In genomic region chr5:1157461-1157986, GRCh38 we compare ENCODE assay signal across 10 cellular contexts. TPM values are rescaled to one million over a fixed set of nuclear protein-coding genes. Genes with fewer than 3 reads are reported as not detected.
DNase-seq lines count a peak whose midpoint lies in the region; ATAC-seq and TF ChIP-seq lines count a peak whose summit lies in the region.
"Not testable (repeated sequence)": the region's sequence is repeated elsewhere in the genome, so short reads cannot be mapped to it uniquely, and the experiment has no call there.
"Had no signal": no experiment of that assay in that cellular context is flagged by ENCODE, and none has a peak within 500 bp of the region (broad histone marks: within the 10 kb centered on the region; RNA-seq: fewer than 3 reads in every experiment).

No MANE protein-coding gene starts in this region.

- not testable (repeated sequence) for H3K27me3 ChIP-seq in CD8-positive, alpha-beta T cell (ENCODE audit: insufficient read depth, low read length)
- H3K27me3 ChIP-seq in H9 (ENCODE audit: insufficient read depth, low read length) (peaks cover 14% of the 10 kb centered on the region; the same call in 1 of the 2 replicates), RWPE2 (ENCODE audit: insufficient read depth, poor library complexity, severe bottlenecking) (peaks cover 39% of the 10 kb centered on the region), neural progenitor cell (peaks cover 66% of the 10 kb centered on the region)

- H3K79me2 ChIP-seq in H9 (ENCODE audit: insufficient read depth, low read length); neural progenitor cell (ENCODE audit: low read depth): not testable (repeated sequence)

- H3K9me3 Mint-ChIP-seq in CD8-positive, alpha-beta T cell; activated naive CD8-positive, alpha-beta T cell treated with anti-CD3 and anti-CD28 coated beads, Interleukin-2, amount 50 U/mL, for 24 hours; endothelial cell (ENCODE audit: unreplicated experiment); neural progenitor cell: not testable (repeated sequence)
- H3K9me3 Mint-ChIP-seq in H9 (peaks cover 8 to 13% of the 10 kb centered on the region in 2 experiments), naive B cell (peaks cover 0 to 11% (median 7%) of the 10 kb centered on the region in 7 donors)

- H3K23ac ChIP-seq in H9 (ENCODE audit: insufficient read length, low read depth, low read length), result not testable (repeated sequence)

- not testable (repeated sequence) for H3K36me3 ChIP-seq in CD8-positive, alpha-beta T cell (ENCODE audit: insufficient read depth, low read length); RWPE2 (ENCODE audit: low read depth); neural progenitor cell

- H3F3A ChIP-seq in neural progenitor cell (ENCODE audit: low read depth), result not testable (repeated sequence)

- POLR2A ChIA-PET in CD8-positive, alpha-beta T cell (lab: Charles Lee), result not testable (repeated sequence)

- H2BK12ac ChIP-seq in H9 (ENCODE audit: insufficient read length, low read depth, low read length), result not testable (repeated sequence)

- H3K4me3 ChIP-seq in CD8-positive, alpha-beta T cell (ENCODE audit: low read depth, low read length); RWPE2 (ENCODE audit: severe bottlenecking); neural progenitor cell: not testable (repeated sequence)

- not testable (repeated sequence) for H3K4me2 ChIP-seq in H9 (ENCODE audit: insufficient read depth, insufficient read length, low read length); neural progenitor cell

- H4K8ac ChIP-seq in H9 (replicated peaks; ENCODE audit: insufficient read length, low read depth, low read length), result not testable (repeated sequence)

- H2AK5ac ChIP-seq in H9 (ENCODE audit: insufficient read length, low read length), result not testable (repeated sequence)

- peaks cover 20% of the 10 kb centered on the region for H3K4me1 ChIP-seq in CD8-positive, alpha-beta T cell (ENCODE audit: insufficient read depth, low read length)
- not testable (repeated sequence) for H3K4me1 ChIP-seq in H9 (ENCODE audit: insufficient read depth, low read length); neural progenitor cell
- peaks cover 16% of the 10 kb centered on the region for H3K4me1 ChIP-seq in RWPE2 (ENCODE audit: insufficient read depth, poor library complexity, severe bottlenecking)

- not testable (repeated sequence) for H3T11ph ChIP-seq in H9 (ENCODE audit: low read length)

- H4K5ac ChIP-seq in H9 (ENCODE audit: insufficient read length, low read depth, low read length), result not testable (repeated sequence)

- not testable (repeated sequence) for H2AFZ ChIP-seq in H9 (ENCODE audit: low read length); neural progenitor cell (replicated peaks)

- WGBS in H9 (ENCODE audit: extremely low coverage, insufficient read length, low lambda C conversion rate), result no CpG with 5 or more reads among the region's 2 CpGs

- not testable (repeated sequence) for H3K4ac ChIP-seq in H9 (ENCODE audit: low read depth, low read length)

- H3K9ac ChIP-seq in H9 (ENCODE audit: extremely low read depth, insufficient read length, low read length); neural progenitor cell: not testable (repeated sequence)

- intact Hi-C loops in CD8-positive, alpha-beta T cell (cut with DNase I, micrococcal nuclease), result not testable (repeated sequence)

- DNase-seq in CD8-positive, alpha-beta T cell; H9; activated naive CD8-positive, alpha-beta T cell treated with anti-CD3 and anti-CD28 coated beads, Interleukin-2, amount 50 U/mL, for 24 hours; endothelial cell (ENCODE audit: low spot score); naive B cell; neural progenitor cell (ENCODE audit: low spot score): not testable (repeated sequence)
- peak; percentile 58 for DNase-seq in RWPE2 (ENCODE audit: low spot score)

- not testable (repeated sequence) for H3K9me3 ChIP-seq in CD8-positive, alpha-beta T cell (ENCODE audit: low read length); H9 (ENCODE audit: control insufficient read depth, low read depth, low read length); RWPE2 (ENCODE audit: severe bottlenecking); neural progenitor cell (ENCODE audit: low read depth)

- not testable (repeated sequence) for H3K23me2 ChIP-seq in H9 (ENCODE audit: insufficient read length, low read depth, low read length, poor library complexity, severe bottlenecking)

- not testable (repeated sequence) for ATAC-seq in CD8-positive, alpha-beta T cell; RWPE2 (ENCODE audit: low read depth); activated naive CD8-positive, alpha-beta T cell treated with anti-CD3 and anti-CD28 coated beads, Interleukin-2, amount 50 U/mL, for 24 hours; naive B cell (ENCODE audit: low read depth in 2 of 2)

- H3K27ac Mint-ChIP-seq in CD8-positive, alpha-beta T cell; H9; neural progenitor cell: not testable (repeated sequence)
- H3K27ac Mint-ChIP-seq in activated naive CD8-positive, alpha-beta T cell treated with anti-CD3 and anti-CD28 coated beads, Interleukin-2, amount 50 U/mL, for 24 hours, result peak overlapping the region; percentile 73
- peak overlapping the region; percentile 28 for H3K27ac Mint-ChIP-seq in endothelial cell (ENCODE audit: unreplicated experiment)
- peak overlapping the region in 2 of 6 donors; percentile 64 to 80 for H3K27ac Mint-ChIP-seq in naive B cell

- H4K20me1 ChIP-seq in H9 (ENCODE audit: control insufficient read depth, insufficient read depth, insufficient read length); neural progenitor cell (ENCODE audit: low read depth): not testable (repeated sequence)

- H2BK120ac ChIP-seq in H9 (ENCODE audit: low read depth, low read length, poor library complexity, severe bottlenecking), result not testable (repeated sequence)

- H2BK15ac ChIP-seq in H9 (ENCODE audit: low read depth, low read length), result not testable (repeated sequence)

- not testable (repeated sequence) for H3K14ac ChIP-seq in H9 (ENCODE audit: insufficient read depth, low read length)

- not testable (repeated sequence) for H2BK5ac ChIP-seq in H9 (ENCODE audit: insufficient read length, low read length)

- not testable (repeated sequence) for H3K79me1 ChIP-seq in H9 (ENCODE audit: insufficient read depth, low read depth, low read length, poor library complexity, severe bottlenecking)

- not testable (repeated sequence) for TF ChIP-seq CTCF in CD8-positive, alpha-beta T cell (IDR thresholded peaks at IDR 0.05); H9 (conservative IDR thresholded peaks at IDR 0.05); RWPE2 (IDR thresholded peaks at IDR 0.05; ENCODE audit: poor library complexity, severe bottlenecking); endothelial cell (IDR thresholded peaks at IDR 0.05; ENCODE audit: unreplicated experiment); neural progenitor cell (IDR thresholded peaks at IDR 0.05)

- H4K91ac ChIP-seq in H9 (ENCODE audit: insufficient read length, low read depth, low read length), result not testable (repeated sequence)

- H3K18ac ChIP-seq in H9 (ENCODE audit: insufficient read length, low read depth, low read length), result not testable (repeated sequence)

- not testable (repeated sequence) for H3K27ac ChIP-seq in CD8-positive, alpha-beta T cell (ENCODE audit: low read depth, low read length); H9 (ENCODE audit: insufficient read length, low read depth, low read length); RWPE2 (ENCODE audit: poor library complexity, severe bottlenecking); neural progenitor cell

- not testable (repeated sequence) for H3K36me3 Mint-ChIP-seq in CD8-positive, alpha-beta T cell; H9 (ENCODE audit: insufficient read depth in 1 of 3, low read depth in 3 of 3); activated naive CD8-positive, alpha-beta T cell treated with anti-CD3 and anti-CD28 coated beads, Interleukin-2, amount 50 U/mL, for 24 hours (ENCODE audit: low read depth); naive B cell; neural progenitor cell
- H3K36me3 Mint-ChIP-seq in endothelial cell (ENCODE audit: low read depth, unreplicated experiment), result peaks cover 14% of the 10 kb centered on the region

- not testable (repeated sequence) for H3K56ac ChIP-seq in H9 (ENCODE audit: insufficient read length, low read depth, low read length)

- H3K27me3 Mint-ChIP-seq in CD8-positive, alpha-beta T cell (ENCODE audit: low read depth), result peaks cover 37% of the 10 kb centered on the region
- peaks cover 70% of the 10 kb centered on the region for H3K27me3 Mint-ChIP-seq in H9 (ENCODE audit: low read depth)
- H3K27me3 Mint-ChIP-seq in activated naive CD8-positive, alpha-beta T cell treated with anti-CD3 and anti-CD28 coated beads, Interleukin-2, amount 50 U/mL, for 24 hours, result peaks cover 45% of the 10 kb centered on the region
- H3K27me3 Mint-ChIP-seq in endothelial cell (ENCODE audit: unreplicated experiment), result peaks cover 16% of the 10 kb centered on the region
- peaks cover 15 to 64% (median 30%) of the 10 kb centered on the region in 3 donors for H3K27me3 Mint-ChIP-seq in naive B cell
- H3K27me3 Mint-ChIP-seq in neural progenitor cell (ENCODE audit: insufficient read depth, low read depth), result peaks cover 33% of the 10 kb centered on the region

- peak overlapping the region; percentile 4 for H3K4me3 Mint-ChIP-seq in CD8-positive, alpha-beta T cell
- H3K4me3 Mint-ChIP-seq in H9 (peak overlapping the region; percentile 15 to 17; a peak in 4 of 5 replicates), endothelial cell (ENCODE audit: unreplicated experiment) (peak overlapping the region; percentile 1), naive B cell (peak overlapping the region in 7 of 8 donors; percentile 20 to 82 (median 48)), neural progenitor cell (peak overlapping the region; percentile 33)
- H3K4me3 Mint-ChIP-seq in activated naive CD8-positive, alpha-beta T cell treated with anti-CD3 and anti-CD28 coated beads, Interleukin-2, amount 50 U/mL, for 24 hours, result not testable (repeated sequence)

- CTCF ChIA-PET in CD8-positive, alpha-beta T cell (lab: Charles Lee), result interaction anchor here (1.0 kb wide), 2 partner anchors 10 to 234 kb away, joined by 3 to 6 read pairs; no protein-coding TSS in a partner anchor

- peaks cover 21% of the 10 kb centered on the region for H3K4me1 Mint-ChIP-seq in CD8-positive, alpha-beta T cell (ENCODE audit: low read depth)
- H3K4me1 Mint-ChIP-seq in H9, result peaks cover 7 to 18% of the 10 kb centered on the region in 2 experiments
- H3K4me1 Mint-ChIP-seq in activated naive CD8-positive, alpha-beta T cell treated with anti-CD3 and anti-CD28 coated beads, Interleukin-2, amount 50 U/mL, for 24 hours; endothelial cell (ENCODE audit: unreplicated experiment): not testable (repeated sequence)
- peaks cover 22 to 23% (median 23%) of the 10 kb centered on the region in 3 donors for H3K4me1 Mint-ChIP-seq in naive B cell
- peaks cover 10% of the 10 kb centered on the region for H3K4me1 Mint-ChIP-seq in neural progenitor cell

- H2BK20ac ChIP-seq in H9 (ENCODE audit: low read depth, low read length, poor library complexity, severe bottlenecking), result not testable (repeated sequence)

RNA-seq across cellular contexts. Expression of gene SLC6A19, which starts 43.9 kb away (rescaled TPM):
- total RNA-seq in CD8-positive, alpha-beta T cell, result not detected
- total RNA-seq in H9 (2021), result not detected in 2 replicates
- total RNA-seq in endothelial cell (ENCODE audit: unreplicated experiment), result not detected
- not detected for polyA plus RNA-seq in naive B cell (ENCODE audit: low read depth in 6 of 6)
- total RNA-seq in neural progenitor cell (ENCODE audit: low replicate concordance), result not detected in 2 replicates
- total RNA-seq: A172 had no signal
- polyA plus RNA-seq: AG04450, SK-N-SH had no signal

RNA-seq across cellular contexts. Expression of gene SLC12A7, which starts 45.7 kb away (rescaled TPM):
- 10 to 100 TPM; 49.0 to 54.2 TPM for total RNA-seq in CD8-positive, alpha-beta T cell
- total RNA-seq in H9 (2021) (30.8 and 30.9 TPM in 2 replicates), endothelial cell (ENCODE audit: unreplicated experiment) (24.5 TPM), neural progenitor cell (ENCODE audit: low replicate concordance) (7.5 and 27.3 TPM in 2 replicates)
- 10 to 100 TPM in 1 of 6 donors, 1 to 10 TPM in 5; 1.9 to 15.6 (median 5.8) TPM for polyA plus RNA-seq in naive B cell (ENCODE audit: low read depth in 6 of 6)
